22 cellular contexts compared by ENCODE assay signal in the genomic region with DNA sequence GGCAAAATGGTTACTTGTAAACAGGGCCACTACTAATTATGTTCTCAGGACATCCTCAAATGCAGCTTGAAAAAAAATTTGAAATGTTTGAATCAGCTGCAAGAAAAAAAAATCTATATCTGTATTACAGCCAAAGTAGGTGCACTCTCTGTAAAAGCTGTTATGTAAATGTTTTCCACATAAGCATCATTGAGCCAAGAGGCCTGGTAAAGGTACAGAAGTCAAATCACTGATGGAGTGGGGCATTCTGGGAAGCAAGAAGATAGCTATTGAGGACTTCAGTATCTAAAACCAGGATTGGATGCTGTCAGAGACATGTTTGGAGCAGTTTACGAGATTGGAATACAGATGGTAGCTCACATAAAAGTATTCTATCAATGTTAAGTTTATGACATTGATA.
DNase-seq lines count a peak whose midpoint lies in the region; ATAC-seq and TF ChIP-seq lines count a peak whose summit lies in the region.
"Had no signal": no experiment of that assay in that cellular context is flagged by ENCODE, and none has a peak within 500 bp of the region (broad histone marks: within the 10 kb centered on the region; RNA-seq: fewer than 3 reads in every experiment).

No MANE protein-coding gene starts in this region.

- in situ Hi-C loops in G401 (cut with HindIII; ENCODE audit: low sequenced_read_pairs) = no loop called here

- H3K4me1 ChIP-seq in tibial artery = peaks cover 0 to 65% (median 40%) of the 10 kb centered on the region in 4 donors

- ATAC-seq in activated naive CD8-positive, alpha-beta T cell treated with anti-CD3 and anti-CD28 coated beads, Interleukin-2, amount 50 U/mL, for 24 hours = no peak
- ATAC-seq in naive B cell (ENCODE audit: low read depth in 2 of 2) = no peak
- no peak for ATAC-seq in HG02623 (IDR thresholded peaks at IDR 0.05; ENCODE audit: unreplicated experiment)
- ATAC-seq: PC-3, upper lobe of right lung had no signal

- no peaks in the 10 kb centered on the region for H3K27me3 ChIP-seq in tibial artery
- H3K27me3 ChIP-seq: cardiac muscle cell, MG63, upper lobe of right lung had no signal

- peaks cover 9% of the 10 kb centered on the region for H3K9me3 Mint-ChIP-seq in activated naive CD8-positive, alpha-beta T cell treated with anti-CD3 and anti-CD28 coated beads, Interleukin-2, amount 50 U/mL, for 24 hours
- H3K9me3 Mint-ChIP-seq in naive B cell = peaks cover 0 to 8% (median 6%) of the 10 kb centered on the region in 7 donors

- peak; percentile 13 for DNase-seq in NCI-H748 (lab: John Stamatoyannopoulos, UW; ENCODE audit: unreplicated experiment)
- DNase-seq in NCI-H748 treated with DMSO at 0.1 percent for 48 hours (lab: John Stamatoyannopoulos, UW) = no peak
- DNase-seq in G401 (ENCODE audit: low spot score) = peak; percentile 45
- no peak for DNase-seq in activated naive CD8-positive, alpha-beta T cell treated with anti-CD3 and anti-CD28 coated beads, Interleukin-2, amount 50 U/mL, for 24 hours
- DNase-seq in naive B cell = no peak
- DNase-seq in H4 (ENCODE audit: low spot score) = no peak
- DNase-seq in tibial artery = no peak
- DNase-seq: activated CD4-positive, alpha-beta memory T cell treated with anti-CD3 and anti-CD28 coated beads, Interleukin-2, amount 10 ng/mL, durations not matched to agents 7 days and 5 days; activated CD4-positive, CD25-positive, alpha-beta regulatory T cell; activated naive CD4-positive, alpha-beta T cell; anterior cingulate cortex; mammary epithelial cell; MG63; NCI-H2227 treated with DMSO at 0.1 percent for 48 hours; nucleus accumbens; PC-3; Right ventricle myocardium superior; stimulated activated CD4-positive, alpha-beta T cell treated with anti-CD3 and anti-CD28 coated beads, Interleukin-1b, Interleukin-23, amount 100 ng/mL, for 48 hours; upper lobe of right lung had no signal

- H3K9me3 ChIP-seq in tibial artery = no peaks in the 10 kb centered on the region
- H3K9me3 ChIP-seq: MG63, upper lobe of right lung had no signal

- H3K4me1 Mint-ChIP-seq in activated naive CD8-positive, alpha-beta T cell treated with anti-CD3 and anti-CD28 coated beads, Interleukin-2, amount 50 U/mL, for 24 hours = peaks cover 54% of the 10 kb centered on the region
- peaks cover 62 to 75% (median 65%) of the 10 kb centered on the region in 3 donors for H3K4me1 Mint-ChIP-seq in naive B cell
- H3K4me1 Mint-ChIP-seq: activated CD4-positive, alpha-beta memory T cell treated with anti-CD3 and anti-CD28 coated beads, Interleukin-2, amount 10 ng/mL, durations not matched to agents 7 days and 5 days had no signal

- H3K27ac Mint-ChIP-seq in activated naive CD8-positive, alpha-beta T cell treated with anti-CD3 and anti-CD28 coated beads, Interleukin-2, amount 50 U/mL, for 24 hours = peak overlapping the region; percentile 65
- H3K27ac Mint-ChIP-seq in naive B cell = peak overlapping the region in 5 of 6 donors; percentile 7 to 86 (median 65)
- H3K27ac Mint-ChIP-seq: activated CD4-positive, alpha-beta memory T cell treated with anti-CD3 and anti-CD28 coated beads, Interleukin-2, amount 10 ng/mL, durations not matched to agents 7 days and 5 days; dendritic cell treated with granulocyte-macrophage colony-stimulating factor and Interleukin-4, amounts not matched to agents 40 ng/mL and 50 ng/mL, for 4 days had no signal

- no peaks in the 10 kb centered on the region for H3K27me3 Mint-ChIP-seq in activated naive CD8-positive, alpha-beta T cell treated with anti-CD3 and anti-CD28 coated beads, Interleukin-2, amount 50 U/mL, for 24 hours
- no peaks in the 10 kb centered on the region for H3K27me3 Mint-ChIP-seq in naive B cell
- H3K27me3 Mint-ChIP-seq: activated CD4-positive, alpha-beta memory T cell treated with anti-CD3 and anti-CD28 coated beads, Interleukin-2, amount 10 ng/mL, durations not matched to agents 7 days and 5 days; dendritic cell treated with granulocyte-macrophage colony-stimulating factor and Interleukin-4, amounts not matched to agents 40 ng/mL and 50 ng/mL, for 4 days had no signal

- no peaks in the 10 kb centered on the region for H3K36me3 ChIP-seq in tibial artery
- H3K36me3 ChIP-seq: cardiac muscle cell, MG63, upper lobe of right lung had no signal

- no peak overlapping the region for H3K4me3 ChIP-seq in tibial artery
- H3K4me3 ChIP-seq: cardiac muscle cell, MG63, upper lobe of right lung had no signal

- peaks cover 19% of the 10 kb centered on the region for H3K36me3 Mint-ChIP-seq in activated naive CD8-positive, alpha-beta T cell treated with anti-CD3 and anti-CD28 coated beads, Interleukin-2, amount 50 U/mL, for 24 hours (ENCODE audit: low read depth)
- peaks cover 0 to 16% of the 10 kb centered on the region in 2 donors for H3K36me3 Mint-ChIP-seq in naive B cell

- no peak overlapping the region for H3K4me3 Mint-ChIP-seq in activated naive CD8-positive, alpha-beta T cell treated with anti-CD3 and anti-CD28 coated beads, Interleukin-2, amount 50 U/mL, for 24 hours
- peak overlapping the region in 2 of 8 donors; percentile 6 to 7 for H3K4me3 Mint-ChIP-seq in naive B cell
- H3K4me3 Mint-ChIP-seq: activated CD4-positive, alpha-beta memory T cell treated with anti-CD3 and anti-CD28 coated beads, Interleukin-2, amount 10 ng/mL, durations not matched to agents 7 days and 5 days; dendritic cell treated with granulocyte-macrophage colony-stimulating factor and Interleukin-4, amounts not matched to agents 40 ng/mL and 50 ng/mL, for 4 days had no signal

- TF ChIP-seq CTCF in tibial artery (IDR thresholded peaks at IDR 0.05) = no peak

- H3K27ac ChIP-seq in tibial artery = peak overlapping the region in 1 of 2 donors; percentile 78
- H3K27ac ChIP-seq: cardiac muscle cell, upper lobe of right lung had no signal

- intact Hi-C loops in tibial artery (cut with DNase I; ENCODE audit: low total_unique reads) = no loop called here

Comparison
In these comparisons a context has a peak if more than half of its experiments do, and no peak if none do; other contexts are left out.
1. DNase-seq: peak in NCI-H748 (single experiment) and G401 (single experiment); none in NCI-H748 treated with DMSO at 0.1 percent for 48 hours (single experiment), activated naive CD8-positive, alpha-beta T cell treated with anti-CD3 and anti-CD28 coated beads, Interleukin-2, amount 50 U/mL, for 24 hours (single experiment), naive B cell (single experiment), H4 (single experiment) and tibial artery (0 of 2).